25 cellular contexts compared by ENCODE assay signal in genomic region chr12:49309361-49309760, GRCh38. TPM values are rescaled to one million over a fixed set of nuclear protein-coding genes. Genes with fewer than 3 reads are reported as not detected.
A peak's percentile ranks its signal among the peaks of the same experiment; 100 is the strongest.
DNase-seq lines count a peak whose midpoint lies in the region; ATAC-seq, FAIRE-seq and TF ChIP-seq lines count a peak whose summit lies in the region.
"Had no signal": no experiment of that assay in that cellular context is flagged by ENCODE, and none has a peak within 500 bp of the region (broad histone marks: within the 10 kb centered on the region; RNA-seq: fewer than 3 reads in every experiment).

No MANE protein-coding gene starts in this region.

- TF ChIP-seq EP300 in K562 (IDR thresholded peaks at IDR 0.05; ENCODE audit: low read length) = no peak

- H2BK12ac ChIP-seq in trophoblast cell (ENCODE audit: low read length) = no peak overlapping the region

- WGBS in K562 (ENCODE audit: insufficient coverage, low coverage, missing lambda C conversion rate) = 22% methylated on average over 6 of the region's 6 CpGs
- WGBS in trophoblast cell (ENCODE audit: extremely low coverage, insufficient coverage, insufficient read length) = no CpG with 5 or more reads among the region's 6 CpGs

- no peak overlapping the region for H3K23ac ChIP-seq in trophoblast cell (ENCODE audit: low read length)

- no peak overlapping the region for H3K4ac ChIP-seq in trophoblast cell (ENCODE audit: low read depth, low read length)

- ATAC-seq in K562 = peak; percentile 84

- H3K36me3 ChIP-seq in K562 (ENCODE audit: control insufficient read depth, insufficient read depth, low read length) (no peaks in the 10 kb centered on the region), trophoblast cell (ENCODE audit: control insufficient read depth in 1 of 2, insufficient read depth in 2 of 2, low read length in 2 of 2) (no peaks in the 10 kb centered on the region)
- no peaks in the 10 kb centered on the region for H3K36me3 ChIP-seq in CD8-positive, alpha-beta memory T cell (ENCODE audit: insufficient read depth, low read length)
- H3K36me3 ChIP-seq: BLaER1 had no signal

- no peak overlapping the region for H3K4me2 ChIP-seq in K562 (ENCODE audit: insufficient read depth, low read length)
- no peak overlapping the region for H3K4me2 ChIP-seq in trophoblast cell (ENCODE audit: low read length)
- H3K4me2 ChIP-seq: BLaER1 had no signal

- POLR2A ChIA-PET in K562 (lab: Yijun Ruan, JAX) = interaction anchor here (0.6 to 1.5 kb wide), 3 partner anchors 9 to 33 kb away, joined by 3 to 4 read pairs (median 4); partner anchors contain the start of gene TROAP
- POLR2A ChIA-PET in CD8-positive, alpha-beta memory T cell (lab: Charles Lee) = no interaction called here

- no peak overlapping the region for H3K18ac ChIP-seq in trophoblast cell (ENCODE audit: low read length)

- H3K4me1 Mint-ChIP-seq in CD8-positive, alpha-beta memory T cell = no peaks in the 10 kb centered on the region
- H3K4me1 Mint-ChIP-seq: CD4-positive, alpha-beta memory T cell had no signal

- in situ Hi-C loops in K562 (cut with MboI) = no loop called here

- no peak overlapping the region for H3K4me3 ChIP-seq in K562
- no peak overlapping the region for H3K4me3 ChIP-seq in trophoblast cell (ENCODE audit: low read depth, low read length)
- H3K4me3 ChIP-seq in CD8-positive, alpha-beta memory T cell (ENCODE audit: low read length) = no peak overlapping the region
- H3K4me3 ChIP-seq: BLaER1, GM23248 had no signal

- H3K27ac ChIP-seq in K562 (ENCODE audit: extremely low read depth, low read depth, low read length) = peak overlapping the region; percentile 10; the same call in 1 of the 3 replicates
- H3K27ac ChIP-seq in trophoblast cell (ENCODE audit: low read depth, low read length) = no peak overlapping the region
- no peak overlapping the region for H3K27ac ChIP-seq in CD8-positive, alpha-beta memory T cell (ENCODE audit: low read depth, low read length)
- H3K27ac ChIP-seq: BLaER1, GM23248, HL-60 had no signal

- TF ChIP-seq POLR2A in K562 (conservative IDR thresholded peaks at IDR 0.05) = no peak

- H2BK5ac ChIP-seq in trophoblast cell (ENCODE audit: low read depth, low read length, poor library complexity) = no peak overlapping the region

- BruUV-seq in K562 (replicated peaks; lab: Mats Ljungman, UMichigan) = no TSS peak

- FAIRE-seq in K562 (lab: Jason Lieb, UNC) = no peak
- FAIRE-seq: D721Med, GM12892, GM18507, H54 had no signal

- H3K4me3 Mint-ChIP-seq in CD8-positive, alpha-beta memory T cell = no peak overlapping the region
- H3K4me3 Mint-ChIP-seq: CD4-positive, alpha-beta memory T cell; HFFc6 had no signal

- intact Hi-C loops in K562 (cut with micrococcal nuclease) = no loop called here

- no peaks in the 10 kb centered on the region for H3K9me1 ChIP-seq in K562 (ENCODE audit: control insufficient read depth, insufficient read depth, low read length)

- H2AFZ ChIP-seq in K562 (ENCODE audit: low read depth, low read length) = peak overlapping the region; percentile 88
- no peak overlapping the region for H2AFZ ChIP-seq in trophoblast cell (ENCODE audit: insufficient read depth, low read length, poor library complexity)
- H2AFZ ChIP-seq: GM23248 had no signal

- H2AK5ac ChIP-seq in trophoblast cell (ENCODE audit: low read length) = no peak overlapping the region

- no peak overlapping the region for H3K27ac Mint-ChIP-seq in CD8-positive, alpha-beta memory T cell
- H3K27ac Mint-ChIP-seq: CD14-positive monocyte; CD4-positive, alpha-beta memory T cell; HFFc6 had no signal

- no peaks in the 10 kb centered on the region for H3K79me1 ChIP-seq in trophoblast cell (ENCODE audit: low read length)

- CTCF ChIA-PET in K562 (lab: Yijun Ruan, JAX; ENCODE audit: low intra/inter-chr PET ratio) = interaction anchor here (0.7 kb wide), 1 partner anchor 22 kb away, joined by 3 read pairs; no protein-coding TSS in a partner anchor
- CTCF ChIA-PET in CD8-positive, alpha-beta memory T cell (lab: Charles Lee) = interaction anchor here (0.9 kb wide), 1 partner anchor 13 kb away, joined by 3 read pairs; the partner anchor contains the start of gene TROAP

- no peak overlapping the region for H2BK120ac ChIP-seq in trophoblast cell (ENCODE audit: insufficient read depth, low read length, poor library complexity)

- no peak for TF ChIP-seq CTCF in K562 (IDR thresholded peaks at IDR 0.05 in 2 of 3, conservative IDR thresholded peaks at IDR 0.05 in 1 of 3; ENCODE audit: insufficient read depth in 2 of 3, low read depth in 1 of 3, low read length in 3 of 3)

- no peaks in the 10 kb centered on the region for H4K20me1 ChIP-seq in K562 (replicated peaks; ENCODE audit: control insufficient read depth, insufficient read depth, low read length)
- H4K20me1 ChIP-seq: BLaER1 had no signal

- H3K36me3 Mint-ChIP-seq in CD8-positive, alpha-beta memory T cell = no peaks in the 10 kb centered on the region
- H3K36me3 Mint-ChIP-seq: CD14-positive monocyte; CD4-positive, alpha-beta memory T cell had no signal

- peak; percentile 9 for DNase-seq in NCI-H748 (lab: John Stamatoyannopoulos, UW; ENCODE audit: unreplicated experiment)
- DNase-seq in NCI-H748 treated with DMSO at 0.1 percent for 48 hours (lab: John Stamatoyannopoulos, UW) = no peak
- peak in 1 of 4 experiments; percentile 50 for DNase-seq in K562 (ENCODE audit: extremely low read depth in 1 of 4, low spot score in 3 of 4)
- DNase-seq in trophoblast cell = peak; percentile 83 to 88
- DNase-seq in NCI-H345 treated with DMSO at 0.1 percent for 48 hours (lab: John Stamatoyannopoulos, UW; ENCODE audit: unreplicated experiment) = no peak
- no peak for DNase-seq in DMS114 treated with DMSO at 0.1 percent for 48 hours (lab: John Stamatoyannopoulos, UW; ENCODE audit: unreplicated experiment)
- DNase-seq in CD8-positive, alpha-beta memory T cell = no peak
- DNase-seq: 8988T; CD4-positive, alpha-beta memory T cell; COR-L47; DMS153; DMS79; GDM1; GM23248; HCEC 1CT; HFFc6 had no signal

- H4K12ac ChIP-seq in trophoblast cell (ENCODE audit: low read depth, low read length) = no peak overlapping the region

- peak overlapping the region; percentile 3 to 48; a peak in 2 of 4 replicates for H3K9ac ChIP-seq in K562 (ENCODE audit: insufficient read depth in 1 of 2, low read depth in 2 of 2, low read length in 2 of 2)
- H3K9ac ChIP-seq in trophoblast cell (ENCODE audit: low read length) = no peak overlapping the region
- H3K9ac ChIP-seq: BLaER1, GM23248 had no signal

- no peak for TF ChIP-seq RAD21 in K562 (CRISPR knock-in tag; conservative IDR thresholded peaks at IDR 0.05 in 1 of 2, IDR thresholded peaks at IDR 0.05 in 1 of 2)

- H4K91ac ChIP-seq in trophoblast cell (ENCODE audit: low read depth, low read length) = no peak overlapping the region

- peaks cover 18 to 49% of the 10 kb centered on the region in 2 donors for H3K27me3 Mint-ChIP-seq in CD8-positive, alpha-beta memory T cell

- H3K4me1 ChIP-seq in K562 (replicated peaks in 1 of 2; ENCODE audit: control insufficient read depth in 2 of 2, insufficient read depth in 2 of 2, low read length in 2 of 2) (peaks cover 10 to 14% of the 10 kb centered on the region in 2 experiments; a peak in 3 of 5 replicates), trophoblast cell (ENCODE audit: control insufficient read depth in 1 of 2, insufficient read depth in 2 of 2, low read length in 2 of 2) (no peaks in the 10 kb centered on the region)
- no peaks in the 10 kb centered on the region for H3K4me1 ChIP-seq in CD8-positive, alpha-beta memory T cell (ENCODE audit: insufficient read depth, low read length)
- H3K4me1 ChIP-seq: BLaER1 had no signal

- H3K9me3 ChIP-seq in K562 (replicated peaks; ENCODE audit: control insufficient read depth, insufficient read depth, low read depth, low read length) (no peaks in the 10 kb centered on the region), trophoblast cell (ENCODE audit: insufficient read depth, low read depth, low read length) (no peaks in the 10 kb centered on the region)
- no peaks in the 10 kb centered on the region for H3K9me3 ChIP-seq in CD8-positive, alpha-beta memory T cell (ENCODE audit: low read length)
- H3K9me3 ChIP-seq: BLaER1 had no signal

- no peak overlapping the region for H3K14ac ChIP-seq in trophoblast cell (ENCODE audit: low read length)

- H3K9me3 Mint-ChIP-seq in CD8-positive, alpha-beta memory T cell = no peaks in the 10 kb centered on the region
- H3K9me3 Mint-ChIP-seq: CD4-positive, alpha-beta memory T cell; HFFc6 had no signal

- H4K8ac ChIP-seq in trophoblast cell (ENCODE audit: low read depth, low read length) = no peak overlapping the region

- H3K79me2 ChIP-seq in K562 (ENCODE audit: control insufficient read depth, insufficient read depth, low read length) = no peaks in the 10 kb centered on the region
- H3K79me2 ChIP-seq in trophoblast cell (ENCODE audit: control insufficient read depth, insufficient read depth, low read length, poor library complexity) = no peaks in the 10 kb centered on the region

- H3K27me3 ChIP-seq in K562 (ENCODE audit: control insufficient read depth in 2 of 2, insufficient read depth in 2 of 2, low read length in 2 of 2) = no peaks in the 10 kb centered on the region
- H3K27me3 ChIP-seq in trophoblast cell (ENCODE audit: insufficient read depth, low read length) = no peaks in the 10 kb centered on the region
- H3K27me3 ChIP-seq in CD8-positive, alpha-beta memory T cell (ENCODE audit: insufficient read depth, low read length, poor library complexity, severe bottlenecking) = no peaks in the 10 kb centered on the region
- H3K27me3 ChIP-seq: BLaER1 had no signal

RNA-seq across cellular contexts. Expression of gene TROAP, which starts 13.7 kb away (rescaled TPM):
- total RNA-seq in K562 (2011; cell fraction: chromatin; rRNA removed; ENCODE audit: low replicate concordance) = 116 and 289 TPM in 2 replicates
- total RNA-seq in K562 (2011; cell fraction: nucleolus; rRNA removed) = 173 and 178 TPM in 2 replicates
- 141 and 151 TPM in 2 replicates for total RNA-seq in K562 (2011; cell fraction: nucleoplasm; rRNA removed)
- total RNA-seq in K562 (2014; rRNA removed) (60.4 and 60.8 TPM in 2 replicates), K562 (2014; rRNA removed; fragmentation: Illumina TruSeq; extraction: Trizol) (39.0 and 56.5 TPM in 2 replicates), K562 (2015; rRNA removed; fragmentation: Illumina TruSeq; extraction: Trizol) (59.2 and 59.8 TPM in 2 replicates), K562 (2021) (72.9 and 83.0 TPM in 2 replicates)
- polyA plus RNA-seq in K562 (2011; rRNA removed) (46.4 and 61.0 TPM in 2 replicates), K562 (2014; fragmentation: Illumina TruSeq; extraction: Trizol) (171 and 183 TPM in 2 replicates), K562 (2014; fragmentation: Nextera tagmentation; extraction: Ambion mirVana) (10 to 100 TPM; 52.1 to 53.7 TPM), K562 (2014; rRNA removed) (101 and 112 TPM in 2 replicates)
- polyA plus RNA-seq in K562 (2011; cell fraction: cytosol; rRNA removed) = 34.7 and 45.0 TPM in 2 replicates
- 167 and 238 TPM in 2 replicates for polyA plus RNA-seq in K562 (2011; cell fraction: nucleus; rRNA removed)
- polyA plus RNA-seq in K562 (2012) = 67.5 and 72.2 TPM in 2 replicates
- polyA minus RNA-seq in K562 (2011; rRNA and poly(A)+ RNA removed) = 26.0 and 27.1 TPM in 2 replicates
- polyA minus RNA-seq in K562 (2011; cell fraction: cytosol; rRNA and poly(A)+ RNA removed) = 28.1 and 36.8 TPM in 2 replicates
- polyA minus RNA-seq in K562 (2011; cell fraction: nucleus; rRNA and poly(A)+ RNA removed) = 70.8 and 123 TPM in 2 replicates
- polyA plus RNA-seq in trophoblast cell (2013) = 36.9 and 42.9 TPM in 2 replicates
- total RNA-seq in CD8-positive, alpha-beta memory T cell = 10 to 100 TPM; 33.6 to 35.0 TPM
- polyA plus RNA-seq in CD8-positive, alpha-beta memory T cell = 0.79 TPM
- polyA plus RNA-seq: CD14-positive monocyte had no signal

RNA-seq across cellular contexts. Expression of gene PRPH, which starts 14.4 kb away (rescaled TPM):
- not detected in 2 replicates for total RNA-seq in K562 (2011; cell fraction: chromatin; rRNA removed; ENCODE audit: low replicate concordance)
- 0.13 and 0.67 TPM in 2 replicates for total RNA-seq in K562 (2011; cell fraction: nucleolus; rRNA removed)
- total RNA-seq in K562 (2011; cell fraction: nucleoplasm; rRNA removed) = 0.81 TPM in 1 of 2 replicates, not detected in the other
- total RNA-seq in K562 (2014; rRNA removed) (0.27 and 1.3 TPM in 2 replicates), K562 (2014; rRNA removed; fragmentation: Illumina TruSeq; extraction: Trizol) (0.36 and 0.51 TPM in 2 replicates), K562 (2015; rRNA removed; fragmentation: Illumina TruSeq; extraction: Trizol) (0.41 TPM in 1 of 2 replicates, not detected in the other), K562 (2021) (0.81 and 1.6 TPM in 2 replicates)
- polyA plus RNA-seq in K562 (2011; rRNA removed) (0.71 and 1.4 TPM in 2 replicates), K562 (2014; fragmentation: Illumina TruSeq; extraction: Trizol) (0.97 and 1.3 TPM in 2 replicates), K562 (2014; fragmentation: Nextera tagmentation; extraction: Ambion mirVana) (1 to 10 TPM; 1.8 to 1.9 TPM), K562 (2014; rRNA removed) (1.3 TPM in 2 replicates)
- polyA plus RNA-seq in K562 (2011; cell fraction: cytosol; rRNA removed) = 1.2 and 2.7 TPM in 2 replicates
- 0.65 and 1.4 TPM in 2 replicates for polyA plus RNA-seq in K562 (2011; cell fraction: nucleus; rRNA removed)
- polyA plus RNA-seq in K562 (2012) = 1.1 and 4.3 TPM in 2 replicates
- polyA minus RNA-seq in K562 (2011; rRNA and poly(A)+ RNA removed) = 0.84 TPM in 1 of 2 replicates, not detected in the other
- not detected in 2 replicates for polyA minus RNA-seq in K562 (2011; cell fraction: cytosol; rRNA and poly(A)+ RNA removed)
- not detected in 2 replicates for polyA minus RNA-seq in K562 (2011; cell fraction: nucleus; rRNA and poly(A)+ RNA removed)
- 0.03 and 0.08 TPM in 2 replicates for polyA plus RNA-seq in trophoblast cell (2013)
- not detected for total RNA-seq in CD8-positive, alpha-beta memory T cell
- not detected for polyA plus RNA-seq in CD8-positive, alpha-beta memory T cell
- total RNA-seq: A673, GM23248, HFFc6 had no signal
- polyA plus RNA-seq: AG04450, CD14-positive monocyte, GM23248 had no signal

RNA-seq across cellular contexts. Expression of gene C1QL4, which starts 27.6 kb away (rescaled TPM):
- 0.77 and 1.9 TPM in 2 replicates for total RNA-seq in K562 (2011; cell fraction: chromatin; rRNA removed; ENCODE audit: low replicate concordance)
- 2.7 and 2.8 TPM in 2 replicates for total RNA-seq in K562 (2011; cell fraction: nucleolus; rRNA removed)
- 1.3 and 1.9 TPM in 2 replicates for total RNA-seq in K562 (2011; cell fraction: nucleoplasm; rRNA removed)
- total RNA-seq in K562 (2014; rRNA removed) = 2.0 and 2.1 TPM in 2 replicates
- 0.10 and 0.15 TPM in 2 replicates for total RNA-seq in K562 (2014; rRNA removed; fragmentation: Illumina TruSeq; extraction: Trizol)
- total RNA-seq in K562 (2015; rRNA removed; fragmentation: Illumina TruSeq; extraction: Trizol) = 0.14 and 0.23 TPM in 2 replicates
- 1.4 and 1.5 TPM in 2 replicates for total RNA-seq in K562 (2021)
- 0.35 and 0.81 TPM in 2 replicates for polyA plus RNA-seq in K562 (2011; rRNA removed)
- polyA plus RNA-seq in K562 (2011; cell fraction: cytosol; rRNA removed) = 0.75 and 1.8 TPM in 2 replicates
- polyA plus RNA-seq in K562 (2011; cell fraction: nucleus; rRNA removed) = 2.0 and 2.9 TPM in 2 replicates
- 0.64 and 1.00 TPM in 2 replicates for polyA plus RNA-seq in K562 (2012)
- 0.31 and 0.61 TPM in 2 replicates for polyA plus RNA-seq in K562 (2014; fragmentation: Illumina TruSeq; extraction: Trizol)
- polyA plus RNA-seq in K562 (2014; fragmentation: Nextera tagmentation; extraction: Ambion mirVana) = under 1 TPM; 0.08 to 0.10 TPM
- 1.2 and 1.3 TPM in 2 replicates for polyA plus RNA-seq in K562 (2014; rRNA removed)
- 0.18 TPM in 1 of 2 replicates, not detected in the other for polyA minus RNA-seq in K562 (2011; rRNA and poly(A)+ RNA removed)
- 0.38 and 1.0 TPM in 2 replicates for polyA minus RNA-seq in K562 (2011; cell fraction: cytosol; rRNA and poly(A)+ RNA removed)
- polyA minus RNA-seq in K562 (2011; cell fraction: nucleus; rRNA and poly(A)+ RNA removed) = 0.94 and 1.00 TPM in 2 replicates
- 0.04 TPM in 2 replicates for polyA plus RNA-seq in trophoblast cell (2013)
- total RNA-seq in CD8-positive, alpha-beta memory T cell = not detected
- not detected for polyA plus RNA-seq in CD8-positive, alpha-beta memory T cell
- total RNA-seq: CD4-positive, alpha-beta memory T cell; GM23248 had no signal
- polyA plus RNA-seq: AG04450; CD14-positive monocyte; CD4-positive, alpha-beta memory T cell; GM23248 had no signal

RNA-seq across cellular contexts. Expression of gene DNAJC22, which starts 37.3 kb away (rescaled TPM):
- 2.1 and 4.9 TPM in 2 replicates for total RNA-seq in K562 (2011; cell fraction: chromatin; rRNA removed; ENCODE audit: low replicate concordance)
- 2.0 and 2.3 TPM in 2 replicates for total RNA-seq in K562 (2011; cell fraction: nucleolus; rRNA removed)
- total RNA-seq in K562 (2011; cell fraction: nucleoplasm; rRNA removed) = 1.7 and 2.2 TPM in 2 replicates
- total RNA-seq in K562 (2014; rRNA removed) (0.50 and 0.69 TPM in 2 replicates), K562 (2014; rRNA removed; fragmentation: Illumina TruSeq; extraction: Trizol) (0.47 and 0.99 TPM in 2 replicates), K562 (2015; rRNA removed; fragmentation: Illumina TruSeq; extraction: Trizol) (0.40 and 0.45 TPM in 2 replicates), K562 (2021) (0.62 and 0.69 TPM in 2 replicates)
- polyA plus RNA-seq in K562 (2011; rRNA removed) (0.83 and 1.2 TPM in 2 replicates), K562 (2014; fragmentation: Illumina TruSeq; extraction: Trizol) (0.36 and 0.61 TPM in 2 replicates), K562 (2014; fragmentation: Nextera tagmentation; extraction: Ambion mirVana) (under 1 TPM; 0.10 to 0.15 TPM), K562 (2014; rRNA removed) (0.36 and 0.98 TPM in 2 replicates)
- polyA plus RNA-seq in K562 (2011; cell fraction: cytosol; rRNA removed) = 0.80 and 0.89 TPM in 2 replicates
- 0.98 and 2.8 TPM in 2 replicates for polyA plus RNA-seq in K562 (2011; cell fraction: nucleus; rRNA removed)
- 0.30 and 0.51 TPM in 2 replicates for polyA plus RNA-seq in K562 (2012)
- 0.57 and 0.84 TPM in 2 replicates for polyA minus RNA-seq in K562 (2011; rRNA and poly(A)+ RNA removed)
- 0.73 and 0.95 TPM in 2 replicates for polyA minus RNA-seq in K562 (2011; cell fraction: cytosol; rRNA and poly(A)+ RNA removed)
- 0.33 and 0.67 TPM in 2 replicates for polyA minus RNA-seq in K562 (2011; cell fraction: nucleus; rRNA and poly(A)+ RNA removed)
- polyA plus RNA-seq in trophoblast cell (2013) = 1.1 and 1.3 TPM in 2 replicates
- total RNA-seq in CD8-positive, alpha-beta memory T cell = not detected
- polyA plus RNA-seq in CD8-positive, alpha-beta memory T cell = not detected
- total RNA-seq: CD4-positive, alpha-beta memory T cell had no signal
- polyA plus RNA-seq: CD14-positive monocyte; CD4-positive, alpha-beta memory T cell had no signal

RNA-seq across cellular contexts. Expression of gene TUBA1C, which starts 44.5 kb away (rescaled TPM):
- 176 and 423 TPM in 2 replicates for total RNA-seq in K562 (2011; cell fraction: chromatin; rRNA removed; ENCODE audit: low replicate concordance)
- total RNA-seq in K562 (2011; cell fraction: nucleolus; rRNA removed) = 383 and 414 TPM in 2 replicates
- 358 and 385 TPM in 2 replicates for total RNA-seq in K562 (2011; cell fraction: nucleoplasm; rRNA removed)
- total RNA-seq in K562 (2014; rRNA removed) = 755 and 1,088 TPM in 2 replicates
- 779 and 914 TPM in 2 replicates for total RNA-seq in K562 (2014; rRNA removed; fragmentation: Illumina TruSeq; extraction: Trizol)
- 912 and 926 TPM in 2 replicates for total RNA-seq in K562 (2015; rRNA removed; fragmentation: Illumina TruSeq; extraction: Trizol)
- 839 and 845 TPM in 2 replicates for total RNA-seq in K562 (2021)
- 2,698 and 3,950 TPM in 2 replicates for polyA plus RNA-seq in K562 (2011; rRNA removed)
- polyA plus RNA-seq in K562 (2011; cell fraction: cytosol; rRNA removed) = 6,167 and 6,224 TPM in 2 replicates
- 965 and 1,239 TPM in 2 replicates for polyA plus RNA-seq in K562 (2011; cell fraction: nucleus; rRNA removed)
- polyA plus RNA-seq in K562 (2012) = 1,132 and 1,153 TPM in 2 replicates
- 2,770 and 3,012 TPM in 2 replicates for polyA plus RNA-seq in K562 (2014; fragmentation: Illumina TruSeq; extraction: Trizol)
- polyA plus RNA-seq in K562 (2014; fragmentation: Nextera tagmentation; extraction: Ambion mirVana) = 1,000 to 10,000 TPM in 1 of 2 experiments, 100 to 1,000 TPM in 1; 776 to 1,185 TPM
- 1,517 and 1,660 TPM in 2 replicates for polyA plus RNA-seq in K562 (2014; rRNA removed)
- polyA minus RNA-seq in K562 (2011; rRNA and poly(A)+ RNA removed) = 2,193 and 2,971 TPM in 2 replicates
- 751 and 929 TPM in 2 replicates for polyA minus RNA-seq in K562 (2011; cell fraction: cytosol; rRNA and poly(A)+ RNA removed)
- polyA minus RNA-seq in K562 (2011; cell fraction: nucleus; rRNA and poly(A)+ RNA removed) = 192 and 360 TPM in 2 replicates
- polyA plus RNA-seq in trophoblast cell (2013) = 999 and 1,017 TPM in 2 replicates
- total RNA-seq in CD8-positive, alpha-beta memory T cell = 100 to 1,000 TPM; 351 to 356 TPM
- 49.5 TPM for polyA plus RNA-seq in CD8-positive, alpha-beta memory T cell

Comparison
In these comparisons a context has a peak if more than half of its experiments do, and no peak if none do; other contexts are left out.
1. DNase-seq: peak in NCI-H748 (single experiment) and trophoblast cell (2 of 2); none in NCI-H748 treated with DMSO at 0.1 percent for 48 hours (single experiment), NCI-H345 treated with DMSO at 0.1 percent for 48 hours (single experiment), DMS114 treated with DMSO at 0.1 percent for 48 hours (single experiment) and CD8-positive, alpha-beta memory T cell (0 of 5).